Comparison of ENCODE assay signal across 1 cellular context in genomic region chr7:26860361-26860760, GRCh38.
TF ChIP-seq lines count a peak whose summit lies in the region.

No MANE protein-coding gene starts in this region.

TF ChIP-seq in GM12878, 131 proteins besides CTCF, POLR2A, EP300 and RAD21 (continued from another document):
- TF ChIP-seq E2F8 (IDR thresholded peaks at IDR 0.05; ENCODE audit: low read depth, partially characterized antibody) (no peak), NFYA (IDR thresholded peaks at IDR 0.05; ENCODE audit: borderline replicate concordance, low read depth, low read length) (no peak), ZNF24 (IDR thresholded peaks at IDR 0.05) (no peak), BRCA1 (IDR thresholded peaks at IDR 0.05; ENCODE audit: low read depth, low read length) (no peak), CREB1 (IDR thresholded peaks at IDR 0.05; ENCODE audit: low read depth) (no peak), IRF5 (IDR thresholded peaks at IDR 0.05; ENCODE audit: borderline replicate concordance) (no peak), SMAD1 (IDR thresholded peaks at IDR 0.05; ENCODE audit: low read depth, partially characterized antibody) (no peak), RFX5 (IDR thresholded peaks at IDR 0.05; ENCODE audit: low read depth, low read length) (no peak), MYB (IDR thresholded peaks at IDR 0.05; ENCODE audit: borderline replicate concordance, low read depth, low read length) (no peak), SIN3A (IDR thresholded peaks at IDR 0.05; ENCODE audit: low read depth, low read length) (no peak), NKRF (conservative IDR thresholded peaks at IDR 0.05) (no peak), SP1 (IDR thresholded peaks at IDR 0.05; ENCODE audit: low read depth, low read length) (no peak), NFIC (IDR thresholded peaks at IDR 0.05; ENCODE audit: low read depth, low read length) (no peak), RB1 (IDR thresholded peaks at IDR 0.05; ENCODE audit: borderline replicate concordance) (no peak), ZSCAN29 (IDR thresholded peaks at IDR 0.05) (no peak)
